Comparison of ENCODE assay signal across 1 cellular context in the genomic region with DNA sequence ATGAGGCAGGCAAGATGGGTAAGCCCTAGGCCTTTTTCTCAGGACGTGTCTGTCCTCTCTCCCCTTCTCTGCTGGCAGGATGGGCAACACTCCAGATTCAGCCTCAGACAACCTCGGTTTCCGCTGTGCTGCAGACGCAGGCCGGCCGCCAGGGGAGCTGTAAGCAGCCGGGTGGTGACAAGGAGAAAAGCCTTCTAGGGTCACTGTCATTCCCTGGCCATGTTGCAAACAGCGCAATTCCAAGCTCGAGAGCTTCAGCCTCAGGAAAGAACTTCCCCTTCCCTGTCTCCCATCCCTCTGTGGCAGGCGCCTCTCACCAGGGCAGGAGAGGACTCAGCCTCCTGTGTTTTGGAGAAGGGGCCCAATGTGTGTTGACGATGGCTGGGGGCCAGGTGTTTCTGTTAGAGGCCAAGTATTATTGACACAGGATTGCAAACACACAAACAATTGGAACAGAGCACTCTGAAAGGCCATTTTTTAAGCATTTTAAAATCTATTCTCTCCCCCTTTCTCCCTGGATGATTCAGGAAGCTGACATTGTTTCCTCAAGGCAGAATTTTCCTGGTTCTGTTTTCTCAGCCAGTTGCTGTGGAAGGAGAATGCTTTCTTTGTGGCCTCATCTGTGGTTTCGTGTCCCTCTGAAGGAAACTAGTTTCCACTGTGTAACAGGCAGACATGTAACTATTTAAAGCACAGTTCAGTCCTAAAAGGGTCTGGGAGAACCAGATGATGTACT.
TF ChIP-seq lines count a peak whose summit lies in the region.

No MANE protein-coding gene starts in this region.

TF ChIP-seq in GM12878, 131 proteins besides CTCF, POLR2A, EP300 and RAD21:
- TF ChIP-seq ZNF384 (IDR thresholded peaks at IDR 0.05; ENCODE audit: borderline replicate concordance, low read depth, low read length) (no peak), ETV6 (conservative IDR thresholded peaks at IDR 0.05 in 1 of 2, IDR thresholded peaks at IDR 0.05 in 1 of 2; ENCODE audit: borderline replicate concordance in 1 of 2, low read depth in 1 of 2) (no peak), SMAD1 (IDR thresholded peaks at IDR 0.05; ENCODE audit: low read depth, partially characterized antibody) (no peak), FOXK2 (IDR thresholded peaks at IDR 0.05) (no peak), ZNF207 (IDR thresholded peaks at IDR 0.05; ENCODE audit: borderline replicate concordance) (no peak), IRF4 (IDR thresholded peaks at IDR 0.05; ENCODE audit: low read depth, low read length) (no peak), KDM1A (IDR thresholded peaks at IDR 0.05; ENCODE audit: borderline replicate concordance) (no peak), GABPA (IDR thresholded peaks at IDR 0.05; ENCODE audit: low read depth) (no peak), CBX5 (IDR thresholded peaks at IDR 0.05; ENCODE audit: low read depth) (no peak), RCOR1 (conservative IDR thresholded peaks at IDR 0.05; ENCODE audit: low read depth, low read length) (no peak), TCF3 (IDR thresholded peaks at IDR 0.05; ENCODE audit: borderline replicate concordance, insufficient read depth, low read depth, low read length) (no peak)
- TF ChIP-seq, protein P1, sequence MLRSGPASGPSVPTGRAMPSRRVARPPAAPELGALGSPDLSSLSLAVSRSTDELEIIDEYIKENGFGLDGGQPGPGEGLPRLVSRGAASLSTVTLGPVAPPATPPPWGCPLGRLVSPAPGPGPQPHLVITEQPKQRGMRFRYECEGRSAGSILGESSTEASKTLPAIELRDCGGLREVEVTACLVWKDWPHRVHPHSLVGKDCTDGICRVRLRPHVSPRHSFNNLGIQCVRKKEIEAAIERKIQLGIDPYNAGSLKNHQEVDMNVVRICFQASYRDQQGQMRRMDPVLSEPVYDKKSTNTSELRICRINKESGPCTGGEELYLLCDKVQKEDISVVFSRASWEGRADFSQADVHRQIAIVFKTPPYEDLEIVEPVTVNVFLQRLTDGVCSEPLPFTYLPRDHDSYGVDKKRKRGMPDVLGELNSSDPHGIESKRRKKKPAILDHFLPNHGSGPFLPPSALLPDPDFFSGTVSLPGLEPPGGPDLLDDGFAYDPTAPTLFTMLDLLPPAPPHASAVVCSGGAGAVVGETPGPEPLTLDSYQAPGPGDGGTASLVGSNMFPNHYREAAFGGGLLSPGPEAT (IDR thresholded peaks at IDR 0.05; ENCODE audit: low read depth): no peak
- TF ChIP-seq, protein P2, sequence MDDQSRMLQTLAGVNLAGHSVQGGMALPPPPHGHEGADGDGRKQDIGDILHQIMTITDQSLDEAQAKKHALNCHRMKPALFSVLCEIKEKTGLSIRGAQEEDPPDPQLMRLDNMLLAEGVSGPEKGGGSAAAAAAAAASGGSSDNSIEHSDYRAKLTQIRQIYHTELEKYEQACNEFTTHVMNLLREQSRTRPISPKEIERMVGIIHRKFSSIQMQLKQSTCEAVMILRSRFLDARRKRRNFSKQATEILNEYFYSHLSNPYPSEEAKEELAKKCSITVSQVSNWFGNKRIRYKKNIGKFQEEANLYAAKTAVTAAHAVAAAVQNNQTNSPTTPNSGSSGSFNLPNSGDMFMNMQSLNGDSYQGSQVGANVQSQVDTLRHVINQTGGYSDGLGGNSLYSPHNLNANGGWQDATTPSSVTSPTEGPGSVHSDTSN (IDR thresholded peaks at IDR 0.05; ENCODE audit: insufficient replicate concordance, low read depth, low read length): no peak
- TF ChIP-seq, protein P3, sequence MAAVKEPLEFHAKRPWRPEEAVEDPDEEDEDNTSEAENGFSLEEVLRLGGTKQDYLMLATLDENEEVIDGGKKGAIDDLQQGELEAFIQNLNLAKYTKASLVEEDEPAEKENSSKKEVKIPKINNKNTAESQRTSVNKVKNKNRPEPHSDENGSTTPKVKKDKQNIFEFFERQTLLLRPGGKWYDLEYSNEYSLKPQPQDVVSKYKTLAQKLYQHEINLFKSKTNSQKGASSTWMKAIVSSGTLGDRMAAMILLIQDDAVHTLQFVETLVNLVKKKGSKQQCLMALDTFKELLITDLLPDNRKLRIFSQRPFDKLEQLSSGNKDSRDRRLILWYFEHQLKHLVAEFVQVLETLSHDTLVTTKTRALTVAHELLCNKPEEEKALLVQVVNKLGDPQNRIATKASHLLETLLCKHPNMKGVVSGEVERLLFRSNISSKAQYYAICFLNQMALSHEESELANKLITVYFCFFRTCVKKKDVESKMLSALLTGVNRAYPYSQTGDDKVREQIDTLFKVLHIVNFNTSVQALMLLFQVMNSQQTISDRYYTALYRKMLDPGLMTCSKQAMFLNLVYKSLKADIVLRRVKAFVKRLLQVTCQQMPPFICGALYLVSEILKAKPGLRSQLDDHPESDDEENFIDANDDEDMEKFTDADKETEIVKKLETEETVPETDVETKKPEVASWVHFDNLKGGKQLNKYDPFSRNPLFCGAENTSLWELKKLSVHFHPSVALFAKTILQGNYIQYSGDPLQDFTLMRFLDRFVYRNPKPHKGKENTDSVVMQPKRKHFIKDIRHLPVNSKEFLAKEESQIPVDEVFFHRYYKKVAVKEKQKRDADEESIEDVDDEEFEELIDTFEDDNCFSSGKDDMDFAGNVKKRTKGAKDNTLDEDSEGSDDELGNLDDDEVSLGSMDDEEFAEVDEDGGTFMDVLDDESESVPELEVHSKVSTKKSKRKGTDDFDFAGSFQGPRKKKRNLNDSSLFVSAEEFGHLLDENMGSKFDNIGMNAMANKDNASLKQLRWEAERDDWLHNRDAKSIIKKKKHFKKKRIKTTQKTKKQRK (IDR thresholded peaks at IDR 0.05; ENCODE audit: low read depth, low read length): no peak
